ENCODE assay signal across 18 cellular contexts in the genomic region with DNA sequence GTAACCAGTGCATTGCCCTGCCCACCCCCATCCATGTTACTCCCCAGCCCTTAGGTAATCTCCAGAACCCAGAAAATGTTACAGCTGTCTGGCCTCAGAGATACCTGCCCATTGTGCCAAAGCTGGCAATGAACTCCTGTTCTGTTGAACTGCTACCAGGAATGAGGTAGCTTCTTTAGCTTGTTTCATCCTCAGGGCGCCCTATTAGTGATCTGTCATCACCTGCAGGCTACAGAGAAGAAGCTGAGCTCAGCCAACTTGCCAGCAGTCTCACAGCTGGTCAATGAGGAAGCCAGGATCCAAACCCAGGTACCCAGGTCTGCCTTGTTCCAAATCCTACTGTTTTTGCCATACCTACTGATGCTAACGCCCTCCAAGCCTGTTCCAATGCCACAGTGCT.
DNase-seq lines count a peak whose midpoint lies in the region; ATAC-seq lines count a peak whose summit lies in the region.
"Had no signal": no experiment of that assay in that cellular context is flagged by ENCODE, and none has a peak within 500 bp of the region (broad histone marks: within the 10 kb centered on the region; RNA-seq: fewer than 3 reads in every experiment).

No MANE protein-coding gene starts in this region.

- DNase-seq in NCI-H2196 treated with DMSO at 0.1 percent for 48 hours (lab: John Stamatoyannopoulos, UW; ENCODE audit: unreplicated experiment) = peak; percentile 17
- DNase-seq in NCI-H2196 (lab: John Stamatoyannopoulos, UW; ENCODE audit: unreplicated experiment) = no peak
- DNase-seq in Right ventricle myocardium superior = no peak
- DNase-seq in right cardiac atrium = no peak
- no peak for DNase-seq in NCI-H2081 treated with DMSO at 0.1 percent for 48 hours (lab: John Stamatoyannopoulos, UW)
- DNase-seq in T-cell = no peak
- DNase-seq in activated CD4-positive, alpha-beta T cell treated with anti-CD3 and anti-CD28 coated beads, Interleukin-2, amount 10 ng/mL, durations not matched to agents 24 days and 14 days = no peak
- no peak for DNase-seq in H4 (ENCODE audit: low spot score)
- DNase-seq: 8988T; CD4-positive, alpha-beta memory T cell; DND-41; NK-92 treated with Interleukin-12 subunit alpha and Interleukin-12 subunit beta, amount 100 ng/mL, for 24 hours; SJCRH30 had no signal

- no peak overlapping the region for H3K27ac Mint-ChIP-seq in T-cell
- H3K27ac Mint-ChIP-seq in activated CD4-positive, alpha-beta T cell treated with anti-CD3 and anti-CD28 coated beads, Interleukin-2, amount 10 ng/mL, durations not matched to agents 24 days and 14 days = no peak overlapping the region
- H3K27ac Mint-ChIP-seq: CD4-positive, alpha-beta memory T cell; GM23338 had no signal

- CTCF ChIA-PET in T-cell (lab: Charles Lee) = no interaction called here

- no peaks in the 10 kb centered on the region for H3K36me3 Mint-ChIP-seq in T-cell
- H3K36me3 Mint-ChIP-seq in activated CD4-positive, alpha-beta T cell treated with anti-CD3 and anti-CD28 coated beads, Interleukin-2, amount 10 ng/mL, durations not matched to agents 24 days and 14 days (ENCODE audit: low read depth) = no peaks in the 10 kb centered on the region
- H3K36me3 Mint-ChIP-seq: CD4-positive, alpha-beta memory T cell had no signal

- ATAC-seq in Right ventricle myocardium superior (ENCODE audit: poor library complexity) = peak; percentile 52
- ATAC-seq in right cardiac atrium = no peak
- ATAC-seq in T-cell (replicated peaks in 1 of 4) = no peak
- ATAC-seq: GM23338, HCT116, Panc1 had no signal

- WGBS in right cardiac atrium = 88% methylated on average over 2 of the region's 2 CpGs

- POLR2A ChIA-PET in T-cell (lab: Charles Lee) = interaction anchor here in 1 of 2 donors (0.5 kb wide), 1 partner anchor 1396 kb away, joined by 5 read pairs; no protein-coding TSS in a partner anchor

- no peaks in the 10 kb centered on the region for H3K27me3 ChIP-seq in right cardiac atrium (ENCODE audit: control insufficient read depth, insufficient read depth)
- H3K27me3 ChIP-seq: BLaER1 treated with 17β-estradiol and CSF1 and Interleukin-3, amounts not matched to agents 10 nM and 100 nM; SJCRH30 had no signal

- no peaks in the 10 kb centered on the region for H3K9me3 Mint-ChIP-seq in T-cell
- no peaks in the 10 kb centered on the region for H3K9me3 Mint-ChIP-seq in activated CD4-positive, alpha-beta T cell treated with anti-CD3 and anti-CD28 coated beads, Interleukin-2, amount 10 ng/mL, durations not matched to agents 24 days and 14 days
- H3K9me3 Mint-ChIP-seq: GM23338 had no signal

- H3K4me3 ChIP-seq in right cardiac atrium (ENCODE audit: low read length) = no peak overlapping the region
- H3K4me3 ChIP-seq: BLaER1 treated with 17β-estradiol and CSF1 and Interleukin-3, amounts not matched to agents 10 nM and 100 nM; GM23338; SJCRH30 had no signal

- peak overlapping the region; percentile 75 for H3K27ac ChIP-seq in right cardiac atrium (ENCODE audit: low read length)
- H3K27ac ChIP-seq: BLaER1 treated with 17β-estradiol and CSF1 and Interleukin-3, amounts not matched to agents 10 nM and 100 nM; KMS-11; SJCRH30 had no signal

- no peak overlapping the region for H3K4me3 Mint-ChIP-seq in T-cell
- no peak overlapping the region for H3K4me3 Mint-ChIP-seq in activated CD4-positive, alpha-beta T cell treated with anti-CD3 and anti-CD28 coated beads, Interleukin-2, amount 10 ng/mL, durations not matched to agents 24 days and 14 days
- H3K4me3 Mint-ChIP-seq: CD4-positive, alpha-beta memory T cell; GM23338 had no signal

- H3K27me3 Mint-ChIP-seq in T-cell = peaks cover 0 to 2% of the 10 kb centered on the region in 2 donors
- H3K27me3 Mint-ChIP-seq in activated CD4-positive, alpha-beta T cell treated with anti-CD3 and anti-CD28 coated beads, Interleukin-2, amount 10 ng/mL, durations not matched to agents 24 days and 14 days = no peaks in the 10 kb centered on the region

- H3K4me1 ChIP-seq in right cardiac atrium (ENCODE audit: control insufficient read depth, insufficient read depth, low read length) = peaks cover 26% of the 10 kb centered on the region

- H3K4me1 Mint-ChIP-seq in T-cell = no peaks in the 10 kb centered on the region
- H3K4me1 Mint-ChIP-seq in activated CD4-positive, alpha-beta T cell treated with anti-CD3 and anti-CD28 coated beads, Interleukin-2, amount 10 ng/mL, durations not matched to agents 24 days and 14 days = no peaks in the 10 kb centered on the region
- H3K4me1 Mint-ChIP-seq: CD4-positive, alpha-beta memory T cell had no signal

- intact Hi-C loops in Right ventricle myocardium superior (cut with DNase I) (no loop called here), right cardiac atrium (cut with DNase I) (loop anchor here in 1 of 4 donors (10.0 kb wide), 1 partner anchor 82 kb away; no protein-coding TSS in a partner anchor)
- intact Hi-C loops in activated CD4-positive, alpha-beta T cell treated with anti-CD3 and anti-CD28 coated beads, Interleukin-2, amount 10 ng/mL, durations not matched to agents 24 days and 14 days (cut with micrococcal nuclease) = no loop called here

- H3K9me3 ChIP-seq in right cardiac atrium (ENCODE audit: control insufficient read depth, low read length) = no peaks in the 10 kb centered on the region
- H3K9me3 ChIP-seq: BLaER1 treated with 17β-estradiol and CSF1 and Interleukin-3, amounts not matched to agents 10 nM and 100 nM; SJCRH30 had no signal
